ENCODE assay signal across 14 cellular contexts in genomic region chr3:175340338-175341015, GRCh38.
DNase-seq lines count a peak whose midpoint lies in the region; ATAC-seq, FAIRE-seq and TF ChIP-seq lines count a peak whose summit lies in the region.
"Had no signal": no experiment of that assay in that cellular context is flagged by ENCODE, and none has a peak within 500 bp of the region (broad histone marks: within the 10 kb centered on the region; RNA-seq: fewer than 3 reads in every experiment).

No MANE protein-coding gene starts in this region.

- POLR2A ChIA-PET in HEK293 (lab: Yijun Ruan, JAX) = no interaction called here

- peak; percentile 41 for ATAC-seq in stimulated activated memory B cell treated with anti-CD40 and anti-IgM and Interleukin-4, amounts not matched to agents 10 μg/mL and 1 μg/mL and 100 μg/mL, for 72 hours

- H3K27ac Mint-ChIP-seq in astrocyte (ENCODE audit: unreplicated experiment) = no peak overlapping the region
- H3K27ac Mint-ChIP-seq in stimulated activated memory B cell treated with anti-CD40 and anti-IgM and Interleukin-4, amounts not matched to agents 10 μg/mL and 1 μg/mL and 100 μg/mL, for 72 hours = no peak overlapping the region
- H3K27ac Mint-ChIP-seq: CD8-positive, alpha-beta memory T cell; H9; IgD-negative memory B cell had no signal

- H3K79me2 ChIP-seq in astrocyte (ENCODE audit: insufficient read depth, low read length) = no peaks in the 10 kb centered on the region

- H3K4me1 Mint-ChIP-seq in astrocyte (ENCODE audit: low read depth, unreplicated experiment) = no peaks in the 10 kb centered on the region
- H3K4me1 Mint-ChIP-seq in stimulated activated memory B cell treated with anti-CD40 and anti-IgM and Interleukin-4, amounts not matched to agents 10 μg/mL and 1 μg/mL and 100 μg/mL, for 72 hours = no peaks in the 10 kb centered on the region
- H3K4me1 Mint-ChIP-seq: CD8-positive, alpha-beta memory T cell; IgD-negative memory B cell had no signal

- DNase-seq in astrocyte (ENCODE audit: low read depth) = no peak
- DNase-seq in stimulated activated CD8-positive, alpha-beta memory T cell treated with anti-CD3 and anti-CD28 coated beads, Interleukin-4, amount 100 ng/mL, for 48 hours = no peak
- no peak for DNase-seq in middle frontal gyrus (ENCODE audit: extremely low spot score, low spot score)
- no peak for DNase-seq in NCI-H446 (lab: John Stamatoyannopoulos, UW)
- DNase-seq: CD8-positive, alpha-beta memory T cell; DMS53; GOT3; H9 had no signal

- no peaks in the 10 kb centered on the region for H4K20me1 ChIP-seq in astrocyte (ENCODE audit: insufficient read depth, low read length)

- no peaks in the 10 kb centered on the region for H3K27me3 Mint-ChIP-seq in astrocyte (ENCODE audit: low read depth, unreplicated experiment)
- H3K27me3 Mint-ChIP-seq in stimulated activated memory B cell treated with anti-CD40 and anti-IgM and Interleukin-4, amounts not matched to agents 10 μg/mL and 1 μg/mL and 100 μg/mL, for 72 hours = no peaks in the 10 kb centered on the region
- H3K27me3 Mint-ChIP-seq: CD8-positive, alpha-beta memory T cell; IgD-negative memory B cell had no signal

- H3K36me3 ChIP-seq in HEK293 (ENCODE audit: control insufficient read depth in 2 of 2, insufficient read depth in 1 of 2, low read length in 2 of 2) = no peaks in the 10 kb centered on the region
- no peaks in the 10 kb centered on the region for H3K36me3 ChIP-seq in astrocyte (ENCODE audit: insufficient read depth, low read length)

- no peaks in the 10 kb centered on the region for H3K9me3 Mint-ChIP-seq in astrocyte (ENCODE audit: unreplicated experiment)
- peaks cover 3% of the 10 kb centered on the region for H3K9me3 Mint-ChIP-seq in stimulated activated memory B cell treated with anti-CD40 and anti-IgM and Interleukin-4, amounts not matched to agents 10 μg/mL and 1 μg/mL and 100 μg/mL, for 72 hours
- H3K9me3 Mint-ChIP-seq: H9 had no signal

- no peaks in the 10 kb centered on the region for H3K36me3 Mint-ChIP-seq in astrocyte (ENCODE audit: low read depth, unreplicated experiment)
- no peaks in the 10 kb centered on the region for H3K36me3 Mint-ChIP-seq in stimulated activated memory B cell treated with anti-CD40 and anti-IgM and Interleukin-4, amounts not matched to agents 10 μg/mL and 1 μg/mL and 100 μg/mL, for 72 hours
- H3K36me3 Mint-ChIP-seq: CD8-positive, alpha-beta memory T cell; IgD-negative memory B cell had no signal

- H3K4me3 ChIP-seq in HEK293 (ENCODE audit: low read depth, low read length) (no peak overlapping the region), astrocyte (ENCODE audit: insufficient read depth, low read depth, low read length) (no peak overlapping the region)

- H3K27ac ChIP-seq in C4-2B (peak overlapping the region; percentile 98; the same call in 1 of the 2 replicates), HEK293 (ENCODE audit: extremely low read depth, low read depth, low read length) (no peak overlapping the region), astrocyte (ENCODE audit: low read depth, low read length) (no peak overlapping the region)
- H3K27ac ChIP-seq: KMS-11 had no signal

- no peak overlapping the region for H2AFZ ChIP-seq in astrocyte (ENCODE audit: low read depth, low read length)

- no peak for TF ChIP-seq CTCF in C4-2B (conservative IDR thresholded peaks at IDR 0.05)
- TF ChIP-seq CTCF in HEK293 (tag by site-specific recombination; IDR thresholded peaks at IDR 0.05) = no peak
- TF ChIP-seq CTCF in astrocyte (IDR thresholded peaks at IDR 0.05; ENCODE audit: insufficient read depth, low read depth, low read length) = no peak

- H3K4me2 ChIP-seq in astrocyte (ENCODE audit: low read length) = no peak overlapping the region
- H3K4me2 ChIP-seq: KMS-11 had no signal

- no peaks in the 10 kb centered on the region for H3K9me3 ChIP-seq in HEK293 (ENCODE audit: control insufficient read depth, insufficient read depth, low read depth, low read length)
- H3K9me3 ChIP-seq in astrocyte (ENCODE audit: insufficient read depth, low read depth, low read length) = no peaks in the 10 kb centered on the region

- no peak overlapping the region for H3K9ac ChIP-seq in astrocyte (ENCODE audit: low read length)
- H3K9ac ChIP-seq: KMS-11 had no signal

- peak; percentile 52 for FAIRE-seq in astrocyte (lab: Jason Lieb, UNC)
- FAIRE-seq: GM18507 had no signal

- H3K27me3 ChIP-seq in astrocyte (ENCODE audit: insufficient read depth, low read length) = no peaks in the 10 kb centered on the region

- CTCF ChIA-PET in HEK293 (lab: Yijun Ruan, JAX) = interaction anchor here (0.7 kb wide), 1 partner anchor 409 kb away, joined by 3 read pairs; no protein-coding TSS in a partner anchor

- H3K4me1 ChIP-seq in HEK293 (ENCODE audit: control insufficient read depth, insufficient read depth, low read length) (0 out of 2 replicates have a peak, but pooled peaks cover 2% of the 10 kb centered on the region), astrocyte (ENCODE audit: insufficient read depth, low read length) (peaks cover 9% of the 10 kb centered on the region)

- no peak overlapping the region for H3K4me3 Mint-ChIP-seq in astrocyte (ENCODE audit: unreplicated experiment)
- H3K4me3 Mint-ChIP-seq in stimulated activated memory B cell treated with anti-CD40 and anti-IgM and Interleukin-4, amounts not matched to agents 10 μg/mL and 1 μg/mL and 100 μg/mL, for 72 hours = no peak overlapping the region
- H3K4me3 Mint-ChIP-seq: CD8-positive, alpha-beta memory T cell; H9; IgD-negative memory B cell had no signal

TF ChIP-seq in HEK293, 187 proteins besides CTCF, POLR2A, EP300 and RAD21:
- TF ChIP-seq ZBTB17 (tag by site-specific recombination; IDR thresholded peaks at IDR 0.05) = no peak
- peak; percentile 82 for TF ChIP-seq REST (tag by site-specific recombination; IDR thresholded peaks at IDR 0.05)
